17 cellular contexts compared by ENCODE assay signal in the genomic region with DNA sequence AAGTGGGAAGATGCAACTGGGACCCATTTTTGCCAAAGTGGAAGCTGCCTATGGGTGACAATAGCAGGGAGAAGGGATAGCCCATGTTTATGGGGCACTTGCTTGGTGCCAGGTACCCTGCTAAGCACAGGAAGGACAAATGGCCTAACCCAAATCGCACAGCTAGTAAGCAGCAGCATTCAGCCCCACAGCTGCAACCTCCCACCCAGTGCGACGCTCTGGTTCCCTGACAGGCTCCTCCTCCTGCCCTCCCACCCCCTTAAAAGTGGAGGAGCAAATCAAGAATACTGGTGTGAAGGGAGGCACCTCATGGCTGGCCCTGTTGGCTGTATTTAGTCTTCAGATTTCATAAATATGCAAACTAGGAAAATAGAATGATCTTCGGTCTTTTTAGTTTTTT.
DNase-seq lines count a peak whose midpoint lies in the region; ATAC-seq and TF ChIP-seq lines count a peak whose summit lies in the region.
"Had no signal": no experiment of that assay in that cellular context is flagged by ENCODE, and none has a peak within 500 bp of the region (broad histone marks: within the 10 kb centered on the region; RNA-seq: fewer than 3 reads in every experiment).

No MANE protein-coding gene starts in this region.

- H3K23ac ChIP-seq in mesenchymal stem cell (ENCODE audit: low read length in 2 of 2) = peak overlapping the region in 1 of 2 experiments; percentile 34

- H4K91ac ChIP-seq in mesenchymal stem cell (ENCODE audit: low read length) = peak overlapping the region; percentile 55

- H3K4me1 ChIP-seq in cardiac muscle cell (ENCODE audit: low read depth) = peaks cover 3% of the 10 kb centered on the region
- peaks cover 28% of the 10 kb centered on the region for H3K4me1 ChIP-seq in mesenchymal stem cell (ENCODE audit: control insufficient read depth, insufficient read depth, low read depth, low read length)

- H3K4ac ChIP-seq in mesenchymal stem cell (ENCODE audit: low read depth in 1 of 2, low read length in 2 of 2) = peak overlapping the region; percentile 88

- H2BK5ac ChIP-seq in mesenchymal stem cell (ENCODE audit: low read depth, low read length, poor library complexity, severe bottlenecking) = no peak overlapping the region

- no peak for ATAC-seq in Right ventricle myocardium superior (ENCODE audit: poor library complexity)
- ATAC-seq in GM19023 (IDR thresholded peaks at IDR 0.05; ENCODE audit: unreplicated experiment) = no peak
- ATAC-seq: HepG2 had no signal

- H3K79me1 ChIP-seq in mesenchymal stem cell (replicated peaks; ENCODE audit: low read length, poor library complexity, severe bottlenecking) = peaks cover 10% of the 10 kb centered on the region

- no peak overlapping the region for H2AFZ ChIP-seq in mesenchymal stem cell (ENCODE audit: low read depth, low read length)

- DNase-seq in cardiac muscle cell (ENCODE audit: low read depth in 1 of 2, low spot score in 1 of 2) (no peak), Right ventricle myocardium superior (no peak), mesenchymal stem cell (no peak), substantia nigra (lab: John Stamatoyannopoulos, UW) (no peak), NCI-H226 (no peak), NCI-H1105 (lab: John Stamatoyannopoulos, UW) (no peak)
- DNase-seq: AML-193; Caco-2; CD8-positive, alpha-beta memory T cell; DND-41; GDM1; H9 had no signal

- H3K36me3 ChIP-seq in cardiac muscle cell = no peaks in the 10 kb centered on the region
- peaks cover 3 to 15% of the 10 kb centered on the region in 2 experiments for H3K36me3 ChIP-seq in mesenchymal stem cell (ENCODE audit: control insufficient read depth in 1 of 2, insufficient read depth in 2 of 2, low read depth in 1 of 2, low read length in 2 of 2)
- H3K36me3 ChIP-seq: BLaER1 had no signal

- peak overlapping the region; percentile 85 for H4K8ac ChIP-seq in mesenchymal stem cell (ENCODE audit: low read length)

- H2AK5ac ChIP-seq in mesenchymal stem cell (ENCODE audit: low read length, severe bottlenecking) = peak overlapping the region; percentile 77

- no peak overlapping the region for H3K4me2 ChIP-seq in mesenchymal stem cell (ENCODE audit: low read length, poor library complexity, severe bottlenecking)
- H3K4me2 ChIP-seq: BLaER1 had no signal

- H3K9ac ChIP-seq in mesenchymal stem cell (ENCODE audit: low read length) = no peak overlapping the region
- H3K9ac ChIP-seq: BLaER1 had no signal

- H2BK12ac ChIP-seq in mesenchymal stem cell (ENCODE audit: low read length in 2 of 2) = peak overlapping the region; percentile 78 to 79

- peak overlapping the region; percentile 55 to 82 for H3K18ac ChIP-seq in mesenchymal stem cell (ENCODE audit: low read depth in 1 of 2, low read length in 2 of 2)

- intact Hi-C loops in Right ventricle myocardium superior (cut with DNase I) = no loop called here

- peak overlapping the region; percentile 82 for H2BK15ac ChIP-seq in mesenchymal stem cell (ENCODE audit: low read depth, poor library complexity, severe bottlenecking)

- TF ChIP-seq CTCF in cardiac muscle cell (IDR thresholded peaks at IDR 0.05; ENCODE audit: low read depth, low read length) = no peak

- 100% methylated on average over 1 of the region's 4 CpGs for WGBS in mesenchymal stem cell

- H3K27ac ChIP-seq in cardiac muscle cell (peak overlapping the region; percentile 10), cingulate gyrus (ENCODE audit: low read depth, low read length) (peak overlapping the region; percentile 8), mesenchymal stem cell (ENCODE audit: low read length, poor library complexity, severe bottlenecking) (no peak overlapping the region), substantia nigra (ENCODE audit: low read depth, low read length, poor library complexity, severe bottlenecking) (peak overlapping the region; percentile 44)
- H3K27ac ChIP-seq: 22Rv1, BLaER1 had no signal

- H2BK120ac ChIP-seq in mesenchymal stem cell (ENCODE audit: low read depth, low read length) = peak overlapping the region; percentile 56

- H3K27me3 ChIP-seq in cardiac muscle cell (no peaks in the 10 kb centered on the region), mesenchymal stem cell (ENCODE audit: control insufficient read depth in 1 of 2, insufficient read depth in 1 of 2, low read length in 2 of 2) (no peaks in the 10 kb centered on the region)
- H3K27me3 ChIP-seq: BLaER1 had no signal

- peak overlapping the region in 1 of 2 experiments; percentile 82 for H3K14ac ChIP-seq in mesenchymal stem cell (ENCODE audit: low read length in 2 of 2)

- H3K9me3 ChIP-seq in cardiac muscle cell (ENCODE audit: low read depth) (no peaks in the 10 kb centered on the region), mesenchymal stem cell (ENCODE audit: control insufficient read depth, low read length) (no peaks in the 10 kb centered on the region)
- H3K9me3 ChIP-seq: BLaER1, Caco-2 had no signal

- H3K4me3 ChIP-seq in cardiac muscle cell (no peak overlapping the region), mesenchymal stem cell (ENCODE audit: insufficient read depth in 1 of 2, low read depth in 1 of 2, low read length in 2 of 2) (no peak overlapping the region)
- H3K4me3 ChIP-seq: BLaER1 had no signal
